In genomic region chr13:27493981-27494380, GRCh38 we compare ENCODE assay signal across 21 cellular contexts.
"Had no signal": no experiment of that assay in that cellular context is flagged by ENCODE, and none has a peak within 500 bp of the region (broad histone marks: within the 10 kb centered on the region; RNA-seq: fewer than 3 reads in every experiment).

No MANE protein-coding gene starts in this region.

- H2AFZ ChIP-seq: hepatocyte, neural progenitor cell had no signal

- H3K4me2 ChIP-seq: hepatocyte, neural progenitor cell had no signal

- H3K79me2 ChIP-seq: hepatocyte had no signal

- ATAC-seq: esophagus mucosa; natural killer cell; stimulated activated naive B cell treated with anti-CD40 and anti-IgM and Interleukin-4, amounts not matched to agents 10 μg/mL and 1 μg/mL and 100 μg/mL, for 72 hours had no signal

- H3K27me3 ChIP-seq: hepatocyte, neural progenitor cell, ovary, right atrium auricular region, sigmoid colon, stomach, thyroid gland, upper lobe of left lung, uterus had no signal

- H3K9me3 ChIP-seq: ovary, right atrium auricular region, sigmoid colon, stomach, thyroid gland, upper lobe of left lung, uterus had no signal

- DNase-seq: effector memory CD4-positive, alpha-beta T cell; foreskin melanocyte; head of caudate nucleus; kidney glomerular epithelial cell; mammary epithelial cell; natural killer cell; nucleus accumbens; ovary; sigmoid colon; stimulated activated CD4-positive, alpha-beta T cell treated with anti-CD3 and anti-CD28 coated beads, Interleukin-2, amount 100 ng/mL, for 24 hours; stimulated activated CD4-positive, alpha-beta T cell treated with anti-CD3 and anti-CD28 coated beads, Interleukin-4, amount 100 ng/mL, for 4 hours; stimulated activated naive B cell treated with anti-CD40 and anti-IgM and Interleukin-4, amounts not matched to agents 10 μg/mL and 1 μg/mL and 100 μg/mL, for 72 hours; stomach; thyroid gland; upper lobe of left lung; uterus had no signal

- H3K4me3 ChIP-seq: hepatocyte, neural progenitor cell, ovary, right atrium auricular region, sigmoid colon, skin epidermis, stomach, thyroid gland, upper lobe of left lung, uterus had no signal

- H3K4me1 ChIP-seq: right atrium auricular region, thyroid gland, upper lobe of left lung, uterus had no signal

- H3K36me3 ChIP-seq: neural progenitor cell, ovary, right atrium auricular region, sigmoid colon, stomach, thyroid gland, upper lobe of left lung, uterus had no signal

- H3K9ac ChIP-seq: neural progenitor cell had no signal

- H3K27ac ChIP-seq: hepatocyte, neural progenitor cell, ovary, right atrium auricular region, sigmoid colon, stomach, thyroid gland, upper lobe of left lung, uterus had no signal
